Comparison of ENCODE assay signal across 18 cellular contexts in genomic region chr13:40313269-40314200, GRCh38.
DNase-seq lines count a peak whose midpoint lies in the region; ATAC-seq and TF ChIP-seq lines count a peak whose summit lies in the region.
"Had no signal": no experiment of that assay in that cellular context is flagged by ENCODE, and none has a peak within 500 bp of the region (broad histone marks: within the 10 kb centered on the region; RNA-seq: fewer than 3 reads in every experiment).

No MANE protein-coding gene starts in this region.

- peak overlapping the region; percentile 82 for H3K27ac Mint-ChIP-seq in endothelial cell (ENCODE audit: unreplicated experiment)
- H3K27ac Mint-ChIP-seq: activated CD4-positive, alpha-beta T cell treated with anti-CD3 and anti-CD28 coated beads, Interleukin-2, amount 10 ng/mL, durations not matched to agents 24 days and 14 days; activated naive CD4-positive, alpha-beta T cell treated with anti-CD3 and anti-CD28 coated beads, Interleukin-2, amount 50 U/mL, for 24 hours; mesothelial cell of epicardium had no signal

- peak overlapping the region in 1 of 2 donors; percentile 45 for H3K27ac ChIP-seq in left lung
- peak overlapping the region in 2 of 4 donors; percentile 47 to 55 for H3K27ac ChIP-seq in gastrocnemius medialis
- H3K27ac ChIP-seq in MM.1S (ENCODE audit: low read length), result no peak overlapping the region
- no peak overlapping the region for H3K27ac ChIP-seq in Karpas-422 (ENCODE audit: low read length)
- H3K27ac ChIP-seq: foreskin keratinocyte had no signal

- H3K9me3 Mint-ChIP-seq in endothelial cell (ENCODE audit: unreplicated experiment), result no peaks in the 10 kb centered on the region
- H3K9me3 Mint-ChIP-seq: activated naive CD4-positive, alpha-beta T cell treated with anti-CD3 and anti-CD28 coated beads, Interleukin-2, amount 50 U/mL, for 24 hours; mesothelial cell of epicardium had no signal

- H3K4me1 ChIP-seq in left lung (peaks cover 0 to 4% of the 10 kb centered on the region in 2 donors), gastrocnemius medialis (peaks cover 8 to 13% of the 10 kb centered on the region in 2 donors), MM.1S (ENCODE audit: low read length) (no peaks in the 10 kb centered on the region), Karpas-422 (ENCODE audit: low read length) (peaks cover 15% of the 10 kb centered on the region)
- H3K4me1 ChIP-seq: foreskin keratinocyte had no signal

- no peaks in the 10 kb centered on the region for H3K36me3 Mint-ChIP-seq in endothelial cell (ENCODE audit: low read depth, unreplicated experiment)
- H3K36me3 Mint-ChIP-seq: activated naive CD4-positive, alpha-beta T cell treated with anti-CD3 and anti-CD28 coated beads, Interleukin-2, amount 50 U/mL, for 24 hours; mesothelial cell of epicardium had no signal

- no peak overlapping the region for H2AFZ ChIP-seq in MM.1S (ENCODE audit: low read length)
- no peak overlapping the region for H2AFZ ChIP-seq in Karpas-422 (ENCODE audit: low read length)

- H3K79me2 ChIP-seq in MM.1S (ENCODE audit: low read length), result no peaks in the 10 kb centered on the region
- no peaks in the 10 kb centered on the region for H3K79me2 ChIP-seq in Karpas-422 (ENCODE audit: low read length)

- H3K36me3 ChIP-seq in left lung (no peaks in the 10 kb centered on the region), gastrocnemius medialis (no peaks in the 10 kb centered on the region), MM.1S (replicated peaks; ENCODE audit: insufficient read depth, low read length) (no peaks in the 10 kb centered on the region), Karpas-422 (ENCODE audit: insufficient read depth, low read length) (no peaks in the 10 kb centered on the region)

- H3K4me3 Mint-ChIP-seq in endothelial cell (ENCODE audit: unreplicated experiment), result no peak overlapping the region
- H3K4me3 Mint-ChIP-seq: mesothelial cell of epicardium had no signal

- H3K4me3 ChIP-seq in left lung (no peak overlapping the region), gastrocnemius medialis (no peak overlapping the region), MM.1S (ENCODE audit: low read length) (no peak overlapping the region), Karpas-422 (ENCODE audit: low read length) (no peak overlapping the region)

- in situ Hi-C loops in gastrocnemius medialis (cut with MboI; ENCODE audit: low sequenced_read_pairs in 4 of 4), result loop anchor here in 1 of 4 donors (25.0 kb wide), 1 partner anchor 251 kb away; no protein-coding TSS in a partner anchor

- H4K20me1 ChIP-seq in MM.1S (ENCODE audit: insufficient read depth, low read length), result no peaks in the 10 kb centered on the region
- no peaks in the 10 kb centered on the region for H4K20me1 ChIP-seq in Karpas-422 (ENCODE audit: insufficient read depth, low read depth, low read length)

- H3K9ac ChIP-seq in MM.1S (ENCODE audit: low read length), result no peak overlapping the region
- H3K9ac ChIP-seq in Karpas-422 (ENCODE audit: low read length), result no peak overlapping the region

- DNase-seq in LoVo (ENCODE audit: low spot score) (peak; percentile 6), endothelial cell (ENCODE audit: low spot score) (no peak), left lung (no peak), gastrocnemius medialis (no peak), MM.1S (no peak), Karpas-422 (no peak)
- DNase-seq: activated CD4-positive, alpha-beta T cell treated with anti-CD3 and anti-CD28 coated beads, Interleukin-2, amount 10 ng/mL, durations not matched to agents 24 days and 14 days; AML-193; effector CD8-positive, alpha-beta T cell; foreskin keratinocyte; H7; NCI-H187; NCI-H446 treated with DMSO at 0.1 percent for 48 hours; stimulated activated CD4-positive, alpha-beta T cell treated with anti-CD3 and anti-CD28 coated beads, Interleukin-4, amount 100 ng/mL, for 4 hours had no signal

- intact Hi-C loops in left lung (cut with DNase I), result no loop called here
- intact Hi-C loops in gastrocnemius medialis (cut with DNase I; ENCODE audit: low total_unique reads), result no loop called here

- ATAC-seq in left lung (peak; percentile 35), gastrocnemius medialis (peak; percentile 40 to 48), GM21576 (IDR thresholded peaks at IDR 0.05; ENCODE audit: unreplicated experiment) (no peak), HG03378 (IDR thresholded peaks at IDR 0.05; ENCODE audit: unreplicated experiment) (no peak)
- ATAC-seq: foreskin keratinocyte had no signal

- no peaks in the 10 kb centered on the region for H3F3A ChIP-seq in MM.1S (ENCODE audit: insufficient read depth, low read length)

- H3K4me2 ChIP-seq in MM.1S (ENCODE audit: low read depth, low read length) (no peak overlapping the region), Karpas-422 (ENCODE audit: low read depth, low read length, poor library complexity, severe bottlenecking) (no peak overlapping the region)

- TF ChIP-seq CTCF in endothelial cell (IDR thresholded peaks at IDR 0.05; ENCODE audit: unreplicated experiment), result no peak
- no peak for TF ChIP-seq CTCF in left lung (IDR thresholded peaks at IDR 0.05)
- no peak for TF ChIP-seq CTCF in gastrocnemius medialis (IDR thresholded peaks at IDR 0.05 in 4 of 5, conservative IDR thresholded peaks at IDR 0.05 in 1 of 5)
- no peak for TF ChIP-seq CTCF in MM.1S (IDR thresholded peaks at IDR 0.05; ENCODE audit: low read length)

- H3K4me1 Mint-ChIP-seq in endothelial cell (ENCODE audit: unreplicated experiment), result peaks cover 72% of the 10 kb centered on the region

- no peaks in the 10 kb centered on the region for H3K9me3 ChIP-seq in left lung
- no peaks in the 10 kb centered on the region for H3K9me3 ChIP-seq in gastrocnemius medialis
- no peaks in the 10 kb centered on the region for H3K9me3 ChIP-seq in MM.1S (replicated peaks; ENCODE audit: insufficient read depth, low read length)
- H3K9me3 ChIP-seq in Karpas-422 (ENCODE audit: low read length), result no peaks in the 10 kb centered on the region

- no peak for TF ChIP-seq POLR2A in gastrocnemius medialis (IDR thresholded peaks at IDR 0.05)

- H3K27me3 ChIP-seq in left lung, result no peaks in the 10 kb centered on the region
- H3K27me3 ChIP-seq in gastrocnemius medialis, result no peaks in the 10 kb centered on the region
- no peaks in the 10 kb centered on the region for H3K27me3 ChIP-seq in MM.1S (replicated peaks; ENCODE audit: insufficient read depth, low read length)
- no peaks in the 10 kb centered on the region for H3K27me3 ChIP-seq in Karpas-422 (ENCODE audit: low read length)
- H3K27me3 ChIP-seq: foreskin keratinocyte had no signal

- no peaks in the 10 kb centered on the region for H3K9me2 ChIP-seq in MM.1S (replicated peaks; ENCODE audit: insufficient read depth, low read length)
- no peaks in the 10 kb centered on the region for H3K9me2 ChIP-seq in Karpas-422 (replicated peaks; ENCODE audit: insufficient read depth, low read length)

- peaks cover 3% of the 10 kb centered on the region for H3K27me3 Mint-ChIP-seq in endothelial cell (ENCODE audit: unreplicated experiment)
- H3K27me3 Mint-ChIP-seq: activated CD4-positive, alpha-beta T cell treated with anti-CD3 and anti-CD28 coated beads, Interleukin-2, amount 10 ng/mL, durations not matched to agents 24 days and 14 days; activated naive CD4-positive, alpha-beta T cell treated with anti-CD3 and anti-CD28 coated beads, Interleukin-2, amount 50 U/mL, for 24 hours had no signal

Comparison
In these comparisons a context has a peak if more than half of its experiments do, and no peak if none do; other contexts are left out.
1. ATAC-seq: peak in left lung (single experiment) and gastrocnemius medialis (2 of 2); none in GM21576 (single experiment) and HG03378 (single experiment).